In genomic region chr11:61536676-61537270, GRCh38 we compare ENCODE assay signal across 25 cellular contexts. TPM values are rescaled to one million over a fixed set of nuclear protein-coding genes. Genes with fewer than 3 reads are reported as not detected.
"Had no signal": no experiment of that assay in that cellular context is flagged by ENCODE, and none has a peak within 500 bp of the region (broad histone marks: within the 10 kb centered on the region; RNA-seq: fewer than 3 reads in every experiment).

No MANE protein-coding gene starts in this region.

- H3K27me3 ChIP-seq: ascending aorta, breast epithelium, heart left ventricle, suprapubic skin had no signal

- H3K27me3 Mint-ChIP-seq: type B pancreatic cell had no signal

- H3K4me2 ChIP-seq: smooth muscle cell had no signal

- H3K9me3 ChIP-seq: ascending aorta, breast epithelium, gastroesophageal sphincter, heart left ventricle, mucosa of descending colon, psoas muscle, suprapubic skin had no signal

- H3K27ac ChIP-seq: ascending aorta, coronary artery, gastroesophageal sphincter, psoas muscle, suprapubic skin had no signal

- H3K4me3 ChIP-seq: ascending aorta, breast epithelium, coronary artery, gastroesophageal sphincter, heart left ventricle, mucosa of descending colon, psoas muscle, smooth muscle cell, suprapubic skin had no signal

- H3K4me1 Mint-ChIP-seq: activated naive CD4-positive, alpha-beta T cell treated with anti-CD3 and anti-CD28 coated beads, Interleukin-2, amount 10 ng/mL, durations not matched to agents 7 days and 5 days; activated naive CD8-positive, alpha-beta T cell treated with anti-CD3 and anti-CD28 coated beads, Interleukin-2, amount 50 U/mL, for 24 hours; stimulated activated naive CD8-positive, alpha-beta T cell treated with anti-CD3 and anti-CD28 coated beads, Interleukin-15, amount 100 ng/mL, for 72 hours had no signal

- DNase-seq: activated CD4-positive, alpha-beta T cell treated with anti-CD3 and anti-CD28 coated beads, Interleukin-2, amount 50 U/mL, for 1 hour; activated CD8-positive, alpha-beta memory T cell treated with anti-CD3 and anti-CD28 coated beads, Interleukin-2, amount 50 U/mL, for 4 hours; activated effector memory CD4-positive, alpha-beta T cell treated with Interleukin-2 at 50 U/mL for 16 hours; activated naive CD4-positive, alpha-beta T cell treated with anti-CD3 and anti-CD28 coated beads, Interleukin-2, amount 10 ng/mL, durations not matched to agents 7 days and 5 days; activated naive CD8-positive, alpha-beta T cell treated with anti-CD3 and anti-CD28 coated beads, Interleukin-2, amount 50 U/mL, for 24 hours; activated T-cell treated with anti-CD3 and anti-CD28 coated beads, Interleukin-2, amount 50 U/mL, for 4 hours; heart left ventricle; mucosa of descending colon; naive B cell; psoas muscle; stimulated activated CD4-positive, alpha-beta T cell treated with anti-CD3 and anti-CD28 coated beads, Interleukin-4, amount 100 ng/mL, for 1 hour; stimulated activated naive CD8-positive, alpha-beta T cell treated with anti-CD3 and anti-CD28 coated beads, Interleukin-15, amount 100 ng/mL, for 72 hours had no signal

- H3K36me3 ChIP-seq: ascending aorta, breast epithelium, gastroesophageal sphincter, heart left ventricle, suprapubic skin had no signal

- H3K4me3 Mint-ChIP-seq: activated naive CD4-positive, alpha-beta T cell treated with anti-CD3 and anti-CD28 coated beads, Interleukin-2, amount 10 ng/mL, durations not matched to agents 7 days and 5 days; activated naive CD8-positive, alpha-beta T cell treated with anti-CD3 and anti-CD28 coated beads, Interleukin-2, amount 50 U/mL, for 24 hours; activated T-cell treated with anti-CD3 and anti-CD28 coated beads, Interleukin-2, amount 50 U/mL, for 4 hours; memory B cell; neural crest cell; stimulated activated naive CD8-positive, alpha-beta T cell treated with anti-CD3 and anti-CD28 coated beads, Interleukin-15, amount 100 ng/mL, for 72 hours; type B pancreatic cell had no signal

- H3K4me1 ChIP-seq: ascending aorta, breast epithelium, suprapubic skin had no signal

- H3K9me3 Mint-ChIP-seq: activated naive CD4-positive, alpha-beta T cell treated with anti-CD3 and anti-CD28 coated beads, Interleukin-2, amount 10 ng/mL, durations not matched to agents 7 days and 5 days; activated naive CD8-positive, alpha-beta T cell treated with anti-CD3 and anti-CD28 coated beads, Interleukin-2, amount 50 U/mL, for 24 hours; activated T-cell treated with anti-CD3 and anti-CD28 coated beads, Interleukin-2, amount 50 U/mL, for 4 hours; memory B cell; naive B cell; neural crest cell; stimulated activated naive CD8-positive, alpha-beta T cell treated with anti-CD3 and anti-CD28 coated beads, Interleukin-15, amount 100 ng/mL, for 72 hours; type B pancreatic cell had no signal

- H3K27ac Mint-ChIP-seq: activated naive CD4-positive, alpha-beta T cell treated with anti-CD3 and anti-CD28 coated beads, Interleukin-2, amount 10 ng/mL, durations not matched to agents 7 days and 5 days; activated naive CD8-positive, alpha-beta T cell treated with anti-CD3 and anti-CD28 coated beads, Interleukin-2, amount 50 U/mL, for 24 hours; memory B cell; naive B cell; stimulated activated naive CD8-positive, alpha-beta T cell treated with anti-CD3 and anti-CD28 coated beads, Interleukin-15, amount 100 ng/mL, for 72 hours; type B pancreatic cell had no signal

- ATAC-seq: activated CD4-positive, CD25-positive, alpha-beta regulatory T cell treated with anti-CD3 and anti-CD28 coated beads, Interleukin-2, amount 50 U/mL, for 24 hours; activated naive CD8-positive, alpha-beta T cell treated with anti-CD3 and anti-CD28 coated beads, Interleukin-2, amount 50 U/mL, for 24 hours; activated T-cell treated with anti-CD3 and anti-CD28 coated beads, Interleukin-2, amount 50 U/mL, for 4 hours; esophagus mucosa; gastroesophageal sphincter; mucosa of descending colon; psoas muscle; sciatic nerve; stimulated activated naive CD8-positive, alpha-beta T cell treated with anti-CD3 and anti-CD28 coated beads, Interleukin-15, amount 100 ng/mL, for 72 hours had no signal

- H3K36me3 Mint-ChIP-seq: activated naive CD4-positive, alpha-beta T cell treated with anti-CD3 and anti-CD28 coated beads, Interleukin-2, amount 10 ng/mL, durations not matched to agents 7 days and 5 days; memory B cell; naive B cell had no signal

RNA-seq across cellular contexts. Expression of gene LRRC10B, which starts 28.2 kb away (rescaled TPM):
- total RNA-seq: activated T-cell treated with anti-CD3 and anti-CD28 coated beads, Interleukin-2, amount 50 U/mL, for 4 hours; osteocyte had no signal
